ENCODE assay signal across 8 cellular contexts in the genomic region with DNA sequence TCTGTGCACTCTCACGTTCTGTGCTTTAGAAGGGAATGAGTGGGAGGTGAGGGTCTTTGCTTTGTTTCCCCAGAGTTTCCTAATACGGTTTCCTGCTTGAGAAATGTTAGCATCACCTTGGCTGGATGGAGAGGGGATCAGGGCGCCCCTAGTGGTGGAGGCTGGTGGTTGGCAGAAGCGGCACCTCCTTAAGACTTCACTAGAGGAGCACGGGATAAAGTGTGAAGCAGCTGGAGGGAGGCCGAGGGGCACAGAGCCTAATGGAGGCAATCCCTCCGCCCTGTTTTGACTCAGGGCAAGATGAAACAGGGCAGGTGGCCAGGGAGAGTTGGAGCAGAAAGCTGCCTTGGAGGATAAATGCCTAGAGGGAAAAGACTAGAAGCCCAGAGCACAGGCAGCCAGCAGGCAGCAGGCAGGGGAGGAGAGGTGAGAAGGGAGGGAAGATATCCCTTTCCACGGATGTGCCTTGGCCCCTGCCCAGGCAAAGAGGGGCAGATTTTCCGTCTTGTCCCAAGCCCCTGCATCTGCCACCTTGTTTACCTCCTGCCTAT. TPM values are rescaled to one million over a fixed set of nuclear protein-coding genes. Genes with fewer than 3 reads are reported as not detected.
DNase-seq lines count a peak whose midpoint lies in the region; ATAC-seq and TF ChIP-seq lines count a peak whose summit lies in the region.

No MANE protein-coding gene starts in this region.

- H3K36me3 Mint-ChIP-seq in CD4-positive, alpha-beta memory T cell, result no peaks in the 10 kb centered on the region
- no peaks in the 10 kb centered on the region for H3K36me3 Mint-ChIP-seq in activated naive CD4-positive, alpha-beta T cell treated with anti-CD3 and anti-CD28 coated beads for 36 hours (ENCODE audit: low read depth)

- in situ Hi-C loops in SK-MEL-5 (cut with HindIII; ENCODE audit: low pct_unique_long_range_greater_than_20kb, low sequenced_read_pairs), result no loop called here

- no peak overlapping the region for H3K27ac Mint-ChIP-seq in CD4-positive, alpha-beta memory T cell
- no peak overlapping the region for H3K27ac Mint-ChIP-seq in activated naive CD4-positive, alpha-beta T cell treated with anti-CD3 and anti-CD28 coated beads for 36 hours

- CTCF ChIA-PET in CD4-positive, alpha-beta memory T cell (lab: Charles Lee; ENCODE audit: partially characterized antibody), result interaction anchor here (0.7 to 1.4 kb wide), 8 partner anchors 8 to 169 kb away, joined by 3 to 6 read pairs (median 3); no protein-coding TSS in a partner anchor
- CTCF ChIA-PET in HEK293T (lab: Yijun Ruan, JAX), result interaction anchor here (0.5 to 2.1 kb wide), 13 partner anchors 9 to 290 kb away, joined by 3 to 14 read pairs (median 5); partner anchors contain the start of genes DPCD and POLL
- CTCF ChIA-PET in activated naive CD4-positive, alpha-beta T cell treated with anti-CD3 and anti-CD28 coated beads for 36 hours (lab: Charles Lee), result interaction anchor here (0.6 to 2.2 kb wide), 15 partner anchors 9 to 273 kb away, joined by 3 to 9 read pairs (median 4); no protein-coding TSS in a partner anchor

- peaks cover 0 to 4% (median 1%) of the 10 kb centered on the region in 4 donors for H3K4me1 Mint-ChIP-seq in CD4-positive, alpha-beta memory T cell
- H3K4me1 Mint-ChIP-seq in activated naive CD4-positive, alpha-beta T cell treated with anti-CD3 and anti-CD28 coated beads for 36 hours (ENCODE audit: low read depth), result peaks cover 1% of the 10 kb centered on the region

- H3K9me3 ChIP-seq in CD4-positive, alpha-beta memory T cell (ENCODE audit: control insufficient read depth in 1 of 2, low read length in 2 of 2), result no peaks in the 10 kb centered on the region
- no peaks in the 10 kb centered on the region for H3K9me3 ChIP-seq in skeletal muscle tissue (ENCODE audit: control insufficient read depth in 3 of 3, low read length in 3 of 3)

- H3K9me3 Mint-ChIP-seq in CD4-positive, alpha-beta memory T cell, result peaks cover 0 to 2% (median 0%) of the 10 kb centered on the region in 8 donors
- no peaks in the 10 kb centered on the region for H3K9me3 Mint-ChIP-seq in activated naive CD4-positive, alpha-beta T cell treated with anti-CD3 and anti-CD28 coated beads for 36 hours

- peak; percentile 56 to 67 (median 61) for DNase-seq in CD4-positive, alpha-beta memory T cell
- DNase-seq in HEK293T (ENCODE audit: extremely low spot score), result peak; percentile 83
- DNase-seq in SK-MEL-5 (ENCODE audit: low read depth, low spot score), result peak; percentile 59
- peak; percentile 89 for DNase-seq in activated naive CD4-positive, alpha-beta T cell treated with anti-CD3 and anti-CD28 coated beads for 36 hours
- DNase-seq in left cardiac atrium, result peak; percentile 66
- DNase-seq in COR-L47 (lab: John Stamatoyannopoulos, UW), result no peak

- no peak overlapping the region for H3K27ac ChIP-seq in CD4-positive, alpha-beta memory T cell (ENCODE audit: low read depth, low read length)
- H3K27ac ChIP-seq in skeletal muscle tissue (ENCODE audit: low read depth, low read length), result peak overlapping the region; percentile 95

- ATAC-seq in left cardiac atrium, result peak; percentile 66 to 72
- ATAC-seq in GM21717 (IDR thresholded peaks at IDR 0.05; ENCODE audit: unreplicated experiment), result no peak

- H3K27me3 Mint-ChIP-seq in CD4-positive, alpha-beta memory T cell, result peaks cover 20 to 42% of the 10 kb centered on the region in 2 donors
- peaks cover 35% of the 10 kb centered on the region for H3K27me3 Mint-ChIP-seq in activated naive CD4-positive, alpha-beta T cell treated with anti-CD3 and anti-CD28 coated beads for 36 hours (ENCODE audit: low read depth)

- peaks cover 2% of the 10 kb centered on the region for H3K4me1 ChIP-seq in CD4-positive, alpha-beta memory T cell (ENCODE audit: insufficient read depth, low read length)
- peaks cover 21 to 35% (median 29%) of the 10 kb centered on the region in 3 donors for H3K4me1 ChIP-seq in skeletal muscle tissue (ENCODE audit: control insufficient read depth in 3 of 3, insufficient read depth in 3 of 3, low read length in 3 of 3)

- no peaks in the 10 kb centered on the region for H3K36me3 ChIP-seq in CD4-positive, alpha-beta memory T cell (ENCODE audit: insufficient read depth, low read length)
- H3K36me3 ChIP-seq in skeletal muscle tissue (ENCODE audit: control insufficient read depth in 3 of 3, insufficient read depth in 3 of 3, low read length in 3 of 3), result no peaks in the 10 kb centered on the region

- no peak overlapping the region for H3K4me3 ChIP-seq in CD4-positive, alpha-beta memory T cell (ENCODE audit: low read length in 2 of 2)
- peak overlapping the region in 2 of 3 donors; percentile 11 to 54 for H3K4me3 ChIP-seq in skeletal muscle tissue (ENCODE audit: low read length in 3 of 3)

- H3K9ac ChIP-seq in skeletal muscle tissue (ENCODE audit: low read depth in 1 of 3, low read length in 3 of 3), result peak overlapping the region; percentile 1 to 65 (median 62)

- H3K4me3 Mint-ChIP-seq in CD4-positive, alpha-beta memory T cell, result no peak overlapping the region
- H3K4me3 Mint-ChIP-seq in activated naive CD4-positive, alpha-beta T cell treated with anti-CD3 and anti-CD28 coated beads for 36 hours, result no peak overlapping the region

- H3K27me3 ChIP-seq in CD4-positive, alpha-beta memory T cell (ENCODE audit: insufficient read depth, low read length), result peaks cover 14% of the 10 kb centered on the region
- peaks cover 0 to 18% (median 0%) of the 10 kb centered on the region in 3 donors for H3K27me3 ChIP-seq in skeletal muscle tissue (ENCODE audit: control insufficient read depth in 3 of 3, insufficient read depth in 3 of 3, low read length in 3 of 3)

- intact Hi-C loops in CD4-positive, alpha-beta memory T cell (cut with micrococcal nuclease), result no loop called here
- intact Hi-C loops in activated naive CD4-positive, alpha-beta T cell treated with anti-CD3 and anti-CD28 coated beads for 36 hours (cut with micrococcal nuclease), result loop anchor here (2.0 kb wide), 1 partner anchor 169 kb away; no protein-coding TSS in a partner anchor
- intact Hi-C loops in left cardiac atrium (cut with DNase I), result loop anchor here (10.0 kb wide), 2 partner anchors 167 to 267 kb away; no protein-coding TSS in a partner anchor

- POLR2A ChIA-PET in CD4-positive, alpha-beta memory T cell (lab: Charles Lee; ENCODE audit: partially characterized antibody), result no interaction called here
- POLR2A ChIA-PET in HEK293T (lab: Yijun Ruan, JAX), result interaction anchor here (0.6 kb wide), 1 partner anchor 56 kb away, joined by 3 read pairs; the partner anchor contains the start of gene BTRC

TF ChIP-seq in HEK293T, 16 proteins besides CTCF, POLR2A, EP300 and RAD21:
- TF ChIP-seq SUZ12 (IDR thresholded peaks at IDR 0.05), result no peak
- TF ChIP-seq L3MBTL2 (conservative IDR thresholded peaks at IDR 0.05), result 0 out of 2 replicates have a peak, but pooled peaks have one; percentile 36

RNA-seq across cellular contexts. Expression of gene BTRC, which starts 56.0 kb away (rescaled TPM):
- total RNA-seq in CD4-positive, alpha-beta memory T cell, result 10 to 100 TPM; 18.7 to 21.3 TPM
- 10 to 100 TPM in 1 of 2 donors, 1 to 10 TPM in 1; 6.7 to 13.2 TPM for polyA plus RNA-seq in CD4-positive, alpha-beta memory T cell
- 6.3 TPM in 2 replicates for total RNA-seq in SK-MEL-5 (2014; rRNA removed; shearing (Covaris generic))
- polyA plus RNA-seq in SK-MEL-5 (2015; cell fraction: cytosol; rRNA removed), result 5.9 and 7.6 TPM in 2 replicates
- 7.8 and 10.5 TPM in 2 replicates for polyA plus RNA-seq in SK-MEL-5 (2015; cell fraction: nucleus; rRNA removed)
- total RNA-seq in activated naive CD4-positive, alpha-beta T cell treated with anti-CD3 and anti-CD28 coated beads for 36 hours, result 10 to 100 TPM; 10.9 to 12.7 TPM
- 10 to 100 TPM; 26.0 to 26.4 TPM for total RNA-seq in left cardiac atrium
- 19.8 TPM for total RNA-seq in skeletal muscle tissue

Comparison
In these comparisons a context has a peak if more than half of its experiments do, and no peak if none do; other contexts are left out.
1. H3K4me3 ChIP-seq: peak in skeletal muscle tissue (2 of 3); none in CD4-positive, alpha-beta memory T cell (0 of 2).